In genomic region chrX:63283331-63283730, GRCh38 we compare ENCODE assay signal across 20 cellular contexts.
"Had no signal": no experiment of that assay in that cellular context is flagged by ENCODE, and none has a peak within 500 bp of the region (broad histone marks: within the 10 kb centered on the region; RNA-seq: fewer than 3 reads in every experiment).

No MANE protein-coding gene starts in this region.

- DNase-seq: activated CD4-positive, alpha-beta T cell treated with anti-CD3 and anti-CD28 coated beads for 1 hour; activated CD4-positive, alpha-beta T cell treated with anti-CD3 and anti-CD28 coated beads, Interleukin-2, amount 10 ng/mL, durations not matched to agents 24 days and 14 days; activated CD4-positive, alpha-beta T cell treated with anti-CD3 and anti-CD28 coated beads, Interleukin-2, amount 50 U/mL, for 48 hours; activated CD8-positive, alpha-beta memory T cell treated with anti-CD3 and anti-CD28 coated beads, Interleukin-2, amount 10 ng/mL, durations not matched to agents 7 days and 5 days; activated effector memory CD4-positive, alpha-beta T cell treated with Interleukin-2 at 50 U/mL for 16 hours; activated naive CD4-positive, alpha-beta T cell; activated T-cell treated with anti-CD3 and anti-CD28 coated beads, Interleukin-2, amount 50 U/mL, for 24 hours; amniotic stem cell; Karpas-422; MM.1S; NCI-H1105; NCI-H1436; NCI-H1694 treated with DMSO at 0.1 percent for 48 hours; NCI-H2029 treated with DMSO at 0.1 percent for 48 hours; NCI-H345; NCI-H510A; NCI-H69; NK-92 treated with Interleukin-12 subunit alpha and Interleukin-12 subunit beta, amount 100 ng/mL, for 24 hours; PC-3; SHP77 treated with DMSO at 0.1 percent for 48 hours had no signal
